ENCODE assay signal across 20 cellular contexts in genomic region chr5:128825826-128826225, GRCh38.
DNase-seq lines count a peak whose midpoint lies in the region; ATAC-seq lines count a peak whose summit lies in the region.
"Had no signal": no experiment of that assay in that cellular context is flagged by ENCODE, and none has a peak within 500 bp of the region (broad histone marks: within the 10 kb centered on the region; RNA-seq: fewer than 3 reads in every experiment).

No MANE protein-coding gene starts in this region.

- no peak overlapping the region for H2BK5ac ChIP-seq in mesenchymal stem cell (ENCODE audit: low read depth, low read length, poor library complexity, severe bottlenecking)

- H3K23ac ChIP-seq in mesenchymal stem cell (ENCODE audit: low read length in 2 of 2): no peak overlapping the region

- no peak overlapping the region for H3K27ac ChIP-seq in mesenchymal stem cell (ENCODE audit: low read length, poor library complexity, severe bottlenecking)
- H3K27ac ChIP-seq: neural progenitor cell, psoas muscle, testis had no signal

- no peak overlapping the region for H3K14ac ChIP-seq in mesenchymal stem cell (ENCODE audit: low read length in 2 of 2)

- no peak overlapping the region for H3K4ac ChIP-seq in mesenchymal stem cell (ENCODE audit: low read depth in 1 of 2, low read length in 2 of 2)

- H3K36me3 ChIP-seq in adipocyte (ENCODE audit: control insufficient read depth, insufficient read depth, low read length, severe bottlenecking) (no peaks in the 10 kb centered on the region), mesenchymal stem cell (ENCODE audit: control insufficient read depth in 1 of 2, insufficient read depth in 2 of 2, low read depth in 1 of 2, low read length in 2 of 2) (no peaks in the 10 kb centered on the region)
- H3K36me3 ChIP-seq: neural progenitor cell had no signal

- no peak overlapping the region for H4K8ac ChIP-seq in mesenchymal stem cell (ENCODE audit: low read length)

- H3K27me3 ChIP-seq in adipocyte (replicated peaks; ENCODE audit: control insufficient read depth, insufficient read depth, low read length) (no peaks in the 10 kb centered on the region), mesenchymal stem cell (ENCODE audit: control insufficient read depth in 1 of 2, insufficient read depth in 1 of 2, low read length in 2 of 2) (no peaks in the 10 kb centered on the region)
- H3K27me3 ChIP-seq: neural progenitor cell, testis had no signal

- H3K4me1 ChIP-seq in adipocyte (ENCODE audit: control insufficient read depth, insufficient read depth, low read length) (peaks cover 17% of the 10 kb centered on the region), mesenchymal stem cell (ENCODE audit: control insufficient read depth, insufficient read depth, low read depth, low read length) (no peaks in the 10 kb centered on the region)
- H3K4me1 ChIP-seq: psoas muscle, testis had no signal

- ATAC-seq in esophagus mucosa: peak; percentile 46
- ATAC-seq in GM21825 (IDR thresholded peaks at IDR 0.05; ENCODE audit: unreplicated experiment): no peak
- ATAC-seq: K562 had no signal

- no peak overlapping the region for H3K4me2 ChIP-seq in mesenchymal stem cell (ENCODE audit: low read length, poor library complexity, severe bottlenecking)
- H3K4me2 ChIP-seq: neural progenitor cell had no signal

- no peak overlapping the region for H4K91ac ChIP-seq in mesenchymal stem cell (ENCODE audit: low read length)

- H2BK120ac ChIP-seq in mesenchymal stem cell (ENCODE audit: low read depth, low read length): no peak overlapping the region

- H2AFZ ChIP-seq in mesenchymal stem cell (ENCODE audit: low read depth, low read length): no peak overlapping the region
- H2AFZ ChIP-seq: neural progenitor cell had no signal

- H3K4me3 ChIP-seq in adipocyte (ENCODE audit: low read length) (peak overlapping the region; percentile 8), mesenchymal stem cell (ENCODE audit: insufficient read depth in 1 of 2, low read depth in 1 of 2, low read length in 2 of 2) (no peak overlapping the region)
- H3K4me3 ChIP-seq: K562, neural progenitor cell, psoas muscle, testis had no signal

- no peak overlapping the region for H2BK12ac ChIP-seq in mesenchymal stem cell (ENCODE audit: low read length in 2 of 2)

- H3K79me1 ChIP-seq in mesenchymal stem cell (replicated peaks; ENCODE audit: low read length, poor library complexity, severe bottlenecking): no peaks in the 10 kb centered on the region

- no peak overlapping the region for H2BK15ac ChIP-seq in mesenchymal stem cell (ENCODE audit: low read depth, poor library complexity, severe bottlenecking)

- DNase-seq in GM03348 (ENCODE audit: low spot score) (peak; percentile 4), adipocyte (ENCODE audit: low read depth) (peak; percentile 73), mesenchymal stem cell (no peak), NCI-H146 (lab: John Stamatoyannopoulos, UW) (no peak), T-helper 1 cell (no peak)
- DNase-seq in NK-92 treated with Interleukin-12 subunit alpha and Interleukin-12 subunit beta, amount 100 ng/mL, for 24 hours (lab: John Stamatoyannopoulos, UW): no peak
- DNase-seq: activated CD4-positive, alpha-beta T cell treated with anti-CD3 and anti-CD28 coated beads for 4 hours; activated effector memory CD4-positive, alpha-beta T cell treated with Interleukin-2 at 50 U/mL for 16 hours; CD4-positive, CD25-positive, alpha-beta regulatory T cell; cerebellar nuclear complex; DMS153; NCI-H2029 treated with DMSO at 0.1 percent for 48 hours; psoas muscle; RPMI8226; stimulated activated CD4-positive, alpha-beta T cell treated with anti-CD3 and anti-CD28 coated beads, Interleukin-12 subunit alpha, Interleukin-12 subunit beta, amount 100 ng/mL, for 4 hours; testis had no signal

- H3K18ac ChIP-seq in mesenchymal stem cell (ENCODE audit: low read depth in 1 of 2, low read length in 2 of 2): no peak overlapping the region

- no peak overlapping the region for H2AK5ac ChIP-seq in mesenchymal stem cell (ENCODE audit: low read length, severe bottlenecking)

- no CpG with 5 or more reads among the region's 1 CpG for WGBS in mesenchymal stem cell

- no peak overlapping the region for H3K9ac ChIP-seq in adipocyte (ENCODE audit: low read length)
- H3K9ac ChIP-seq in mesenchymal stem cell (ENCODE audit: low read length): peak overlapping the region; percentile 51
- H3K9ac ChIP-seq: neural progenitor cell had no signal

- H3K9me3 ChIP-seq in adipocyte (ENCODE audit: control insufficient read depth, low read length): no peaks in the 10 kb centered on the region
- H3K9me3 ChIP-seq in mesenchymal stem cell (ENCODE audit: control insufficient read depth, low read length): no peaks in the 10 kb centered on the region
- H3K9me3 ChIP-seq: psoas muscle, testis had no signal

Comparison
In these comparisons a context has a peak if more than half of its experiments do, and no peak if none do; other contexts are left out.
1. DNase-seq: peak in GM03348 (single experiment) and adipocyte (single experiment); none in mesenchymal stem cell (single experiment), NK-92 treated with Interleukin-12 subunit alpha and Interleukin-12 subunit beta, amount 100 ng/mL, for 24 hours (single experiment), NCI-H146 (single experiment) and T-helper 1 cell (0 of 5).